Comparison of ENCODE assay signal across 9 cellular contexts in the genomic region with DNA sequence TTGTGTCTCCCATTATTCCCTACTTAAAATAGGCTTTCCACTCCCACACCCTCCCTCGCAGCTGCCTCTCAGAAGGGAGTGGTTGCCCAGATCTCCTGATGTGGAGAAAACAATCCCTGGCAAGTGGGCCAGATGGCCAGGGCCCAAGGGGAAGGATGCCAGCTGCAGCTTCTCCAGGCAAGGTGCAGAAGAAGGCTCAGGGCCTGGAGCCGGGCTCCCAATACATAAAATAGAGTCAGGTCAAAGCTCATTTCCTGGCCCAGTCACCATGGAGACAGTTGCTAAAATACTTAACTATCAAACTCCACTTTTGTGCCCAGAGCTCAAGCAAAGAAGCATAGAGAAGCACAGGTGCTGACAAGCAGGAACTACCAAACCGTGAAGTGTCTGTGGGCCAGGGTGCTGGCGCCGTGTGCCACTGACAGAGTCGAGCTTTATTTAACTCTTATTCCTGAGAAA. TPM values are rescaled to one million over a fixed set of nuclear protein-coding genes. Genes with fewer than 3 reads are reported as not detected.
A peak's percentile ranks its signal among the peaks of the same experiment; 100 is the strongest.
DNase-seq lines count a peak whose midpoint lies in the region; ATAC-seq, FAIRE-seq and TF ChIP-seq lines count a peak whose summit lies in the region.
"Had no signal": no experiment of that assay in that cellular context is flagged by ENCODE, and none has a peak within 500 bp of the region (broad histone marks: within the 10 kb centered on the region; RNA-seq: fewer than 3 reads in every experiment).

No MANE protein-coding gene starts in this region.

- H3K4me3 ChIP-seq in SK-N-SH (ENCODE audit: low read depth in 2 of 2, low read length in 1 of 2) (no peak overlapping the region), keratinocyte (ENCODE audit: control insufficient read depth in 2 of 3, extremely low read depth in 1 of 3, insufficient read depth in 2 of 3, low read depth in 1 of 3, low read length in 3 of 3) (no peak overlapping the region)

- H3K27me3 Mint-ChIP-seq in activated T-cell treated with anti-CD3 and anti-CD28 coated beads, Interleukin-2, amount 50 U/mL, for 24 hours: peaks cover 4% of the 10 kb centered on the region

- TF ChIP-seq RAD21 in SK-N-SH (IDR thresholded peaks at IDR 0.05; ENCODE audit: low read length): no peak

- H3K4me2 ChIP-seq in SK-N-SH (no peak overlapping the region), keratinocyte (ENCODE audit: control insufficient read depth, extremely low read depth, insufficient read depth, low read depth, low read length) (no peak overlapping the region)

- no peaks in the 10 kb centered on the region for H3K36me3 ChIP-seq in SK-N-SH (replicated peaks in 1 of 2; ENCODE audit: control insufficient read depth in 1 of 2, insufficient read depth in 2 of 2, low read length in 1 of 2)
- no peaks in the 10 kb centered on the region for H3K36me3 ChIP-seq in keratinocyte (ENCODE audit: control insufficient read depth in 2 of 2, extremely low read depth in 1 of 2, insufficient read depth in 2 of 2, low read length in 2 of 2)

- POLR2A ChIA-PET in SK-N-SH (lab: Yijun Ruan, JAX): no interaction called here

- ATAC-seq in GM18858 (IDR thresholded peaks at IDR 0.05; ENCODE audit: unreplicated experiment) (peak; percentile 59), HG03558 (IDR thresholded peaks at IDR 0.05; ENCODE audit: extremely low read depth, unreplicated experiment) (peak; percentile 51), GM18519 (IDR thresholded peaks at IDR 0.05; ENCODE audit: low FRiP score, unreplicated experiment) (no peak)
- no peak for ATAC-seq in stimulated activated naive CD8-positive, alpha-beta T cell treated with anti-CD3 and anti-CD28 coated beads, Interleukin-15, Interleukin-2, amounts not matched to agents 100 U/mL and 50 U/mL, for 24 hours

- H3K9me3 ChIP-seq in SK-N-SH (no peaks in the 10 kb centered on the region), keratinocyte (ENCODE audit: control insufficient read depth, low read depth, low read length) (no peaks in the 10 kb centered on the region)

- no peaks in the 10 kb centered on the region for H3K9me3 Mint-ChIP-seq in activated T-cell treated with anti-CD3 and anti-CD28 coated beads, Interleukin-2, amount 50 U/mL, for 24 hours

- 53% methylated on average over 6 of the region's 6 CpGs for WGBS in SK-N-SH (ENCODE audit: low lambda C conversion rate)

- TF ChIP-seq CTCF in SK-N-SH (IDR thresholded peaks at IDR 0.05): no peak
- no peak for TF ChIP-seq CTCF in keratinocyte (optimal IDR thresholded peaks at IDR 0.05 in 1 of 3, IDR thresholded peaks at IDR 0.05 in 1 of 3, conservative IDR thresholded peaks at IDR 0.05 in 1 of 3; ENCODE audit: extremely low read depth in 1 of 3, insufficient read depth in 2 of 3, low read length in 3 of 3)

- dilution Hi-C loops in keratinocyte (cut with MboI; ENCODE audit: extremely low pct_ligation_motif_present, low sequenced_read_pairs): no loop called here

- H3K9me2 ChIP-seq in SK-N-SH: no peaks in the 10 kb centered on the region

- H3K27ac ChIP-seq in SK-N-SH (ENCODE audit: low read depth in 2 of 2, low read length in 1 of 2) (peak overlapping the region in 1 of 2 experiments; percentile 56; a peak in 2 of 4 replicates), keratinocyte (ENCODE audit: control insufficient read depth, insufficient read depth, low read length) (no peak overlapping the region)

- H3F3A ChIP-seq in SK-N-SH (replicated peaks; ENCODE audit: insufficient read depth): no peaks in the 10 kb centered on the region

- no peaks in the 10 kb centered on the region for H3K36me3 Mint-ChIP-seq in activated T-cell treated with anti-CD3 and anti-CD28 coated beads, Interleukin-2, amount 50 U/mL, for 24 hours (ENCODE audit: low read depth)

- no peaks in the 10 kb centered on the region for H3K4me1 Mint-ChIP-seq in activated T-cell treated with anti-CD3 and anti-CD28 coated beads, Interleukin-2, amount 50 U/mL, for 24 hours (ENCODE audit: low read depth)

- H4K20me1 ChIP-seq in SK-N-SH (ENCODE audit: insufficient read depth) (no peaks in the 10 kb centered on the region), keratinocyte (ENCODE audit: control insufficient read depth, extremely low read depth, insufficient read depth, low read length) (no peaks in the 10 kb centered on the region)

- CTCF ChIA-PET in SK-N-SH (lab: Yijun Ruan, JAX): interaction anchor here (0.8 to 2.1 kb wide), 6 partner anchors 24 to 760 kb away, joined by 3 to 7 read pairs (median 4); no protein-coding TSS in a partner anchor

- no peak for FAIRE-seq in keratinocyte (lab: Jason Lieb, UNC)
- FAIRE-seq: bronchial epithelial cell had no signal

- no peaks in the 10 kb centered on the region for H3K27me3 ChIP-seq in SK-N-SH (ENCODE audit: insufficient read depth)
- no peaks in the 10 kb centered on the region for H3K27me3 ChIP-seq in keratinocyte (ENCODE audit: control insufficient read depth, extremely low read depth, insufficient read depth, low read length)

- no peaks in the 10 kb centered on the region for H3K9me1 ChIP-seq in keratinocyte (ENCODE audit: control insufficient read depth, extremely low read depth, insufficient read depth, low read length)

- no peak overlapping the region for H3K4me3 Mint-ChIP-seq in activated T-cell treated with anti-CD3 and anti-CD28 coated beads, Interleukin-2, amount 50 U/mL, for 24 hours

- H3K79me2 ChIP-seq in SK-N-SH (ENCODE audit: insufficient read depth) (no peaks in the 10 kb centered on the region), keratinocyte (ENCODE audit: control insufficient read depth, insufficient read depth, low read length) (no peaks in the 10 kb centered on the region)

- H2AFZ ChIP-seq in SK-N-SH (ENCODE audit: low read depth): no peak overlapping the region
- peak overlapping the region; percentile 20 for H2AFZ ChIP-seq in keratinocyte (ENCODE audit: control insufficient read depth, low read length)

- DNase-seq in SK-N-SH (peak; percentile 22), keratinocyte (ENCODE audit: low read depth, low spot score) (no peak), ureter (ENCODE audit: low spot score) (peak; percentile 65)
- DNase-seq in activated T-cell treated with anti-CD3 and anti-CD28 coated beads, Interleukin-2, amount 50 U/mL, for 24 hours: no peak
- DNase-seq in stimulated activated naive CD8-positive, alpha-beta T cell treated with anti-CD3 and anti-CD28 coated beads, Interleukin-15, Interleukin-2, amounts not matched to agents 100 U/mL and 50 U/mL, for 24 hours: no peak

- H3K27ac Mint-ChIP-seq in activated T-cell treated with anti-CD3 and anti-CD28 coated beads, Interleukin-2, amount 50 U/mL, for 24 hours: no peak overlapping the region

- TF ChIP-seq EP300 in SK-N-SH (IDR thresholded peaks at IDR 0.05; ENCODE audit: borderline replicate concordance in 1 of 2, low read depth in 1 of 2, low read length in 1 of 2): no peak

- peaks cover 0 to 10% of the 10 kb centered on the region in 2 experiments; a peak in 2 of 4 replicates for H3K4me1 ChIP-seq in SK-N-SH (ENCODE audit: control insufficient read depth in 1 of 2, insufficient read depth in 2 of 2, low read depth in 1 of 2, low read length in 1 of 2)
- no peaks in the 10 kb centered on the region for H3K4me1 ChIP-seq in keratinocyte (ENCODE audit: control insufficient read depth, extremely low read depth, insufficient read depth, low read length)

- H3K9ac ChIP-seq in SK-N-SH: no peak overlapping the region
- no peak overlapping the region for H3K9ac ChIP-seq in keratinocyte (ENCODE audit: control insufficient read depth, extremely low read depth, insufficient read depth, low read length)

RNA-seq across cellular contexts. Expression of a gene that starts 45.7 kb away (rescaled TPM):
- polyA plus RNA-seq in SK-N-SH (2012; rRNA removed): 2.3 and 3.0 TPM in 2 replicates
- 2.8 and 3.8 TPM in 2 replicates for polyA plus RNA-seq in SK-N-SH (2012; cell fraction: cytosol; rRNA removed)
- polyA plus RNA-seq in SK-N-SH (2012; cell fraction: nucleus; rRNA removed): 1.4 and 2.9 TPM in 2 replicates
- 6.3 to 7.6 TPM (median 7.3 TPM) in 3 replicates for polyA plus RNA-seq in keratinocyte
- 17.7 TPM for polyA plus RNA-seq in keratinocyte (2011; ENCODE audit: low read depth)
- 2.1 and 3.5 TPM in 2 replicates for polyA plus RNA-seq in keratinocyte (2011; cell fraction: cytosol; rRNA removed)
- polyA plus RNA-seq in keratinocyte (2011; cell fraction: nucleus; rRNA removed): 12.7 and 15.0 TPM in 2 replicates
- polyA plus RNA-seq in keratinocyte (2012; ENCODE audit: low replicate concordance): 2.8 and 7.5 TPM in 2 replicates
- 8.8 to 48.7 TPM (median 25.2 TPM) in 3 replicates for polyA minus RNA-seq in keratinocyte
- 6.1 TPM for polyA minus RNA-seq in keratinocyte (2011; cell fraction: cytosol; rRNA and poly(A)+ RNA removed)
- polyA minus RNA-seq in keratinocyte (2011; cell fraction: nucleus; rRNA and poly(A)+ RNA removed): 43.1 and 89.3 TPM in 2 replicates
- total RNA-seq in ureter: 35.2 TPM

RNA-seq across cellular contexts. Expression of a gene that starts 59.1 kb away (rescaled TPM):
- polyA plus RNA-seq in SK-N-SH (2012; rRNA removed): 7.2 and 9.7 TPM in 2 replicates
- polyA plus RNA-seq in SK-N-SH (2012; cell fraction: cytosol; rRNA removed): 10.2 and 13.1 TPM in 2 replicates
- polyA plus RNA-seq in SK-N-SH (2012; cell fraction: nucleus; rRNA removed): 5.1 and 10.0 TPM in 2 replicates
- 18.6 to 38.7 TPM (median 19.5 TPM) in 3 replicates for polyA plus RNA-seq in keratinocyte
- polyA plus RNA-seq in keratinocyte (2011; ENCODE audit: low read depth): 73.5 TPM
- 25.4 and 42.6 TPM in 2 replicates for polyA plus RNA-seq in keratinocyte (2011; cell fraction: cytosol; rRNA removed)
- 17.3 and 26.1 TPM in 2 replicates for polyA plus RNA-seq in keratinocyte (2011; cell fraction: nucleus; rRNA removed)
- 20.5 and 26.3 TPM in 2 replicates for polyA plus RNA-seq in keratinocyte (2012; ENCODE audit: low replicate concordance)
- polyA minus RNA-seq in keratinocyte: 17.3 to 45.2 TPM (median 17.6 TPM) in 3 replicates
- polyA minus RNA-seq in keratinocyte (2011; cell fraction: cytosol; rRNA and poly(A)+ RNA removed): 49.9 TPM
- 10.2 and 27.5 TPM in 2 replicates for polyA minus RNA-seq in keratinocyte (2011; cell fraction: nucleus; rRNA and poly(A)+ RNA removed)
- 19.6 TPM for total RNA-seq in ureter

RNA-seq across cellular contexts. Expression of a gene that starts 59.6 kb away (rescaled TPM):
- polyA plus RNA-seq in SK-N-SH (2012; rRNA removed) (20.6 and 21.7 TPM in 2 replicates), keratinocyte (17.6 to 34.9 TPM (median 21.4 TPM) in 3 replicates)
- polyA plus RNA-seq in SK-N-SH (2012; cell fraction: cytosol; rRNA removed): 23.5 and 31.0 TPM in 2 replicates
- polyA plus RNA-seq in SK-N-SH (2012; cell fraction: nucleus; rRNA removed): 8.1 and 12.9 TPM in 2 replicates
- 48.9 TPM for polyA plus RNA-seq in keratinocyte (2011; ENCODE audit: low read depth)
- 15.3 and 23.8 TPM in 2 replicates for polyA plus RNA-seq in keratinocyte (2011; cell fraction: cytosol; rRNA removed)
- 15.7 and 20.8 TPM in 2 replicates for polyA plus RNA-seq in keratinocyte (2011; cell fraction: nucleus; rRNA removed)
- 24.5 and 25.5 TPM in 2 replicates for polyA plus RNA-seq in keratinocyte (2012; ENCODE audit: low replicate concordance)
- polyA minus RNA-seq in keratinocyte: 5.9 to 27.6 TPM (median 10.5 TPM) in 3 replicates
- polyA minus RNA-seq in keratinocyte (2011; cell fraction: cytosol; rRNA and poly(A)+ RNA removed): 30.3 TPM
- polyA minus RNA-seq in keratinocyte (2011; cell fraction: nucleus; rRNA and poly(A)+ RNA removed): 10.9 and 13.7 TPM in 2 replicates
- total RNA-seq in ureter: 36.5 TPM

Comparison
In these comparisons a context has a peak if more than half of its experiments do, and no peak if none do; other contexts are left out.
1. ATAC-seq: peak in GM18858 (single experiment) and HG03558 (single experiment); none in GM18519 (single experiment) and stimulated activated naive CD8-positive, alpha-beta T cell treated with anti-CD3 and anti-CD28 coated beads, Interleukin-15, Interleukin-2, amounts not matched to agents 100 U/mL and 50 U/mL, for 24 hours (single experiment).
2. DNase-seq: peak in SK-N-SH (single experiment) and ureter (single experiment); none in keratinocyte (single experiment), activated T-cell treated with anti-CD3 and anti-CD28 coated beads, Interleukin-2, amount 50 U/mL, for 24 hours (single experiment) and stimulated activated naive CD8-positive, alpha-beta T cell treated with anti-CD3 and anti-CD28 coated beads, Interleukin-15, Interleukin-2, amounts not matched to agents 100 U/mL and 50 U/mL, for 24 hours (single experiment).